23 cellular contexts compared by ENCODE assay signal in the genomic region with DNA sequence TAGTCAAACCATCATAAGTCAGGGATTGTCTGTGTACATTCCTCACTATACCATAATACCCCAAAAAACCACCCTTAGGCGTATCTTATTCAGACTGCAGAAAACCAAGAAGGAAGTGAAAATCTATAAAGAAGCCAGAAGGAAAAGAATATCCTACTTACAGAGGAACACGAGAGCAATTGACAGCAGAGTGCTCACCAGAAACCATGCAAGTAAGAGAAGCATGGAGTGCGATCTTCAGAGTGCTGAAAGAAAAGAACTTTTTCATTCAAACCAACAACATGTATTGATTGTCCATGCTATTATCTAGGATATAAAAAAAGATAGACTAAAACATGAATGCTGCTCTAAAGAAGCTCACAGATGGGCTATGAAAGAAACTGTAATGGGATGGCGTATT. TPM values are rescaled to one million over a fixed set of nuclear protein-coding genes. Genes with fewer than 3 reads are reported as not detected.
"Had no signal": no experiment of that assay in that cellular context is flagged by ENCODE, and none has a peak within 500 bp of the region (broad histone marks: within the 10 kb centered on the region; RNA-seq: fewer than 3 reads in every experiment).

No MANE protein-coding gene starts in this region.

- H3K27ac ChIP-seq: KMS-11, SJSA1, SK-N-MC had no signal

- DNase-seq: Kasumi-1, MM.1S, NCI-H1092 treated with DMSO at 0.1 percent for 48 hours, NCI-H1436, NCI-H187, NCI-H2029, NCI-H2081 treated with DMSO at 0.1 percent for 48 hours, NCI-H2171, NCI-H226, NCI-H446, NCI-H510A, NCI-H524 treated with DMSO at 0.1 percent for 48 hours, NCI-H774, Right ventricle myocardium superior, RPMI8226, SIG-M5 had no signal

- H3K27ac Mint-ChIP-seq: IgD-negative memory B cell had no signal

- H3K27me3 ChIP-seq: SJSA1 had no signal

- H3K4me3 ChIP-seq: K562, SJSA1, SK-N-MC had no signal

- H3K9me3 Mint-ChIP-seq: IgD-negative memory B cell had no signal

- FAIRE-seq: K562, RCC 7860 had no signal

- ATAC-seq: K562 had no signal

- H3K4me1 Mint-ChIP-seq: IgD-negative memory B cell had no signal

- H3K36me3 ChIP-seq: SJSA1 had no signal

- H3K27me3 Mint-ChIP-seq: IgD-negative memory B cell had no signal

- H3K9me3 ChIP-seq: SJSA1 had no signal

- H3K36me3 Mint-ChIP-seq: IgD-negative memory B cell had no signal

RNA-seq across cellular contexts. Expression of a gene that starts 50.8 kb away (rescaled TPM):
- total RNA-seq: M059J had no signal
- polyA plus RNA-seq: IgD-negative memory B cell had no signal
